In genomic region chr4:3073158-3074077, GRCh38 we compare ENCODE assay signal across 8 cellular contexts. TPM values are rescaled to one million over a fixed set of nuclear protein-coding genes. Genes with fewer than 3 reads are reported as not detected.
DNase-seq lines count a peak whose midpoint lies in the region; ATAC-seq and TF ChIP-seq lines count a peak whose summit lies in the region.

No MANE protein-coding gene starts in this region.

- TF ChIP-seq POLR2A in NB4 (IDR thresholded peaks at IDR 0.05; ENCODE audit: extremely low read depth, insufficient read length): peak; percentile 83

- H3K27ac Mint-ChIP-seq in nephron: no peak overlapping the region

- H3K36me3 Mint-ChIP-seq in nephron (ENCODE audit: low read depth): peaks cover 3% of the 10 kb centered on the region

- peak overlapping the region; percentile 87 to 90 (median 89) for H3K4me3 Mint-ChIP-seq in nephron

- no peaks in the 10 kb centered on the region for H3K9me3 Mint-ChIP-seq in nephron

- ATAC-seq in GM21786 (IDR thresholded peaks at IDR 0.05; ENCODE audit: unreplicated experiment) (peak; percentile 17), HG03025 (IDR thresholded peaks at IDR 0.05; ENCODE audit: low FRiP score, unreplicated experiment) (no peak)

- TF ChIP-seq CTCF in NB4 (IDR thresholded peaks at IDR 0.05; ENCODE audit: low read depth, low read length): no peak
- TF ChIP-seq CTCF in nephron (IDR thresholded peaks at IDR 0.05; ENCODE audit: unreplicated experiment in 3 of 3): no peak

- in situ Hi-C loops in G401 (cut with HindIII; ENCODE audit: low sequenced_read_pairs): no loop called here

- DNase-seq in G401 (ENCODE audit: low spot score) (peak; percentile 19), NB4 (ENCODE audit: low read depth) (peak; percentile 22), DMS153 treated with DMSO at 0.1 percent for 48 hours (lab: John Stamatoyannopoulos, UW; ENCODE audit: unreplicated experiment) (no peak), middle frontal gyrus (ENCODE audit: extremely low spot score, low spot score) (no peak)
- peak; percentile 4 for DNase-seq in effector CD4-positive, alpha-beta T cell

- H3K27me3 Mint-ChIP-seq in nephron (ENCODE audit: low read depth): peaks cover 6% of the 10 kb centered on the region

- peaks cover 21% of the 10 kb centered on the region for H3K4me1 Mint-ChIP-seq in nephron

- peak overlapping the region; percentile 49 for H3K4me3 ChIP-seq in NB4 (ENCODE audit: low read depth, low read length)

RNA-seq across cellular contexts. Expression of gene HTT-AS, which starts 0.9 kb away (rescaled TPM):
- not detected in 2 replicates for total RNA-seq in G401 (2014; rRNA removed; shearing (Covaris generic))

RNA-seq across cellular contexts. Expression of gene HTT, which starts 1.1 kb away (rescaled TPM):
- total RNA-seq in G401 (2014; rRNA removed; shearing (Covaris generic)): 52.6 and 96.4 TPM in 2 replicates

Comparison
In these comparisons a context has a peak if more than half of its experiments do, and no peak if none do; other contexts are left out.
1. DNase-seq: peak in G401 (single experiment), NB4 (single experiment) and effector CD4-positive, alpha-beta T cell (single experiment); none in DMS153 treated with DMSO at 0.1 percent for 48 hours (single experiment) and middle frontal gyrus (single experiment).